In genomic region chr6:104957301-104958177, GRCh38 we compare ENCODE assay signal across 1 cellular context.
TF ChIP-seq lines count a peak whose summit lies in the region.

No MANE protein-coding gene starts in this region.

TF ChIP-seq in K562, 482 proteins besides CTCF, POLR2A, EP300 and RAD21 (continued from another document and continues in another):
- TF ChIP-seq TAF9B (IDR thresholded peaks at IDR 0.05; ENCODE audit: partially characterized antibody) (peak; percentile 63), TCF3 (CRISPR knock-in tag; IDR thresholded peaks at IDR 0.05) (no peak), POLR2G (IDR thresholded peaks at IDR 0.05; ENCODE audit: low read depth, low read length) (no peak; the same call in 1 of the 2 replicates), GABPB2 (CRISPR knock-in tag; conservative IDR thresholded peaks at IDR 0.05) (no peak), ESRRB (CRISPR knock-in tag; IDR thresholded peaks at IDR 0.05; ENCODE audit: borderline replicate concordance) (no peak), DNMT1 (IDR thresholded peaks at IDR 0.05) (no peak), SAP30 (IDR thresholded peaks at IDR 0.05; ENCODE audit: borderline replicate concordance, insufficient read depth, low read depth, low read length, poor library complexity, severe bottlenecking) (peak; percentile 27), ARID2 (IDR thresholded peaks at IDR 0.05) (no peak), CCNT2 (IDR thresholded peaks at IDR 0.05; ENCODE audit: borderline replicate concordance, extremely low read depth, insufficient read length, low read depth, low read length) (no peak), BRCA1 (IDR thresholded peaks at IDR 0.05) (no peak), BRCA1 (CRISPR knock-in tag; IDR thresholded peaks at IDR 0.05) (no peak), RBBP5 (IDR thresholded peaks at IDR 0.05; ENCODE audit: borderline replicate concordance, insufficient read depth, low read length, poor library complexity, severe bottlenecking) (no peak), SRSF3 (IDR thresholded peaks at IDR 0.05; ENCODE audit: insufficient read depth, low read length) (no peak), MTA3 (IDR thresholded peaks at IDR 0.05; ENCODE audit: borderline replicate concordance) (peak; percentile 21; the same call in 1 of the 2 replicates), ZNF449 (CRISPR knock-in tag; IDR thresholded peaks at IDR 0.05) (no peak), TAL1 (IDR thresholded peaks at IDR 0.05) (no peak), NFRKB (IDR thresholded peaks at IDR 0.05; ENCODE audit: low read depth) (peak; percentile 84), IRF2 (CRISPR knock-in tag; IDR thresholded peaks at IDR 0.05) (no peak), MED1 (CRISPR knock-in tag; IDR thresholded peaks at IDR 0.05; ENCODE audit: borderline replicate concordance) (no peak), RBM39 (optimal IDR thresholded peaks at IDR 0.05; ENCODE audit: low read depth, low read length) (no peak), SLC30A9 (CRISPR knock-in tag; IDR thresholded peaks at IDR 0.05) (no peak), NR2C1 (IDR thresholded peaks at IDR 0.05) (no peak), NR2C1 (tag; IDR thresholded peaks at IDR 0.05) (no peak), EHMT2 (IDR thresholded peaks at IDR 0.05) (no peak), TAF1 (IDR thresholded peaks at IDR 0.05; ENCODE audit: control insufficient read depth, extremely low read depth, insufficient read depth, low read length, severe bottlenecking) (peak; percentile 73), SMARCC2 (IDR thresholded peaks at IDR 0.05; ENCODE audit: low read depth) (0 out of 2 replicates have a peak, but pooled peaks have one; percentile 15), ETS1 (conservative IDR thresholded peaks at IDR 0.05; ENCODE audit: control insufficient read depth, low read depth, low read length) (no peak), ARID4B (CRISPR knock-in tag; IDR thresholded peaks at IDR 0.05) (no peak), ZNF77 (CRISPR knock-in tag; IDR thresholded peaks at IDR 0.05) (no peak), ZNF717 (CRISPR knock-in tag; IDR thresholded peaks at IDR 0.05) (no peak), ZNF23 (CRISPR knock-in tag; IDR thresholded peaks at IDR 0.05) (no peak), MNT (conservative IDR thresholded peaks at IDR 0.05) (peak; percentile 20 to 65; a peak in 3 of 4 replicates), NCOA6 (IDR thresholded peaks at IDR 0.05) (no peak), MTF1 (CRISPR knock-in tag; IDR thresholded peaks at IDR 0.05; ENCODE audit: borderline replicate concordance) (no peak), MYC (IDR thresholded peaks at IDR 0.05; ENCODE audit: low read depth, low read length) (peak; percentile 85), MYC (CRISPR knock-in tag; IDR thresholded peaks at IDR 0.05; ENCODE audit: borderline replicate concordance, low read depth) (no peak), ZC3H8 (IDR thresholded peaks at IDR 0.05) (no peak), CXXC5 (CRISPR knock-in tag; IDR thresholded peaks at IDR 0.05) (peak; percentile 9; the same call in 1 of the 2 replicates), STAG1 (CRISPR knock-in tag; IDR thresholded peaks at IDR 0.05; ENCODE audit: borderline replicate concordance) (no peak), SAFB2 (IDR thresholded peaks at IDR 0.05; ENCODE audit: borderline replicate concordance, low read depth, low read length, severe bottlenecking) (no peak), ZSCAN32 (CRISPR knock-in tag; IDR thresholded peaks at IDR 0.05) (no peak), ZNF589 (CRISPR knock-in tag; IDR thresholded peaks at IDR 0.05; ENCODE audit: low read depth) (no peak), CEBPG (CRISPR knock-in tag; IDR thresholded peaks at IDR 0.05) (no peak), CEBPG (tag; conservative IDR thresholded peaks at IDR 0.05 in 1 of 2, IDR thresholded peaks at IDR 0.05 in 1 of 2) (no peak), ARID3A (IDR thresholded peaks at IDR 0.05; ENCODE audit: borderline replicate concordance, low read depth, low read length) (peak; percentile 92), NCOA2 (IDR thresholded peaks at IDR 0.05; ENCODE audit: partially characterized antibody in 2 of 2) (no peak), MLX (CRISPR knock-in tag; conservative IDR thresholded peaks at IDR 0.05) (no peak), THRB (CRISPR knock-in tag; conservative IDR thresholded peaks at IDR 0.05) (no peak), ERF (CRISPR knock-in tag; IDR thresholded peaks at IDR 0.05) (no peak), ZNF398 (CRISPR knock-in tag; IDR thresholded peaks at IDR 0.05) (no peak), RBM22 (IDR thresholded peaks at IDR 0.05; ENCODE audit: low read depth, low read length, poor library complexity, severe bottlenecking) (no peak), ZNF778 (CRISPR knock-in tag; IDR thresholded peaks at IDR 0.05) (no peak), CHCHD3 (CRISPR knock-in tag; IDR thresholded peaks at IDR 0.05) (no peak), YBX1 (IDR thresholded peaks at IDR 0.05) (no peak), RHOXF2B (CRISPR knock-in tag; conservative IDR thresholded peaks at IDR 0.05) (no peak), PHF20 (IDR thresholded peaks at IDR 0.05; ENCODE audit: partially characterized antibody) (no peak)
